ENCODE assay signal across 8 cellular contexts in genomic region chr1:153774780-153775431, GRCh38. TPM values are rescaled to one million over a fixed set of nuclear protein-coding genes. Genes with fewer than 3 reads are reported as not detected.
A peak's percentile ranks its signal among the peaks of the same experiment; 100 is the strongest.
DNase-seq lines count a peak whose midpoint lies in the region; ATAC-seq and TF ChIP-seq lines count a peak whose summit lies in the region.

SLC27A3 (plus strand) TSS chr1:153775407; CDS start chr1:153775498, 91 bp downstream.

- peak within 1 kb of the TSS; percentile 69 for H3K4me3 Mint-ChIP-seq in activated CD4-positive, alpha-beta T cell treated with anti-CD3 and anti-CD28 coated beads for 36 hours

- no peak for DNase-seq in activated CD4-positive, alpha-beta T cell treated with anti-CD3 and anti-CD28 coated beads for 36 hours
- DNase-seq in activated CD4-positive, alpha-beta T cell treated with anti-CD3 and anti-CD28 coated beads for 1 hour: no peak
- no peak for DNase-seq in OCI-LY7 (ENCODE audit: low spot score)
- no peak for DNase-seq in kidney epithelial cell (ENCODE audit: low read depth)
- peak; percentile 17 for DNase-seq in stimulated activated CD4-positive, alpha-beta T cell treated with anti-CD3 and anti-CD28 coated beads, Interleukin-4, amount 100 ng/mL, for 24 hours
- DNase-seq in H4 (ENCODE audit: low spot score): no peak

- H3K27me3 Mint-ChIP-seq in activated CD4-positive, alpha-beta T cell treated with anti-CD3 and anti-CD28 coated beads for 36 hours: no peaks in the 10 kb centered on the region

- BruUV-seq in OCI-LY7 (replicated peaks; lab: Mats Ljungman, UMichigan): no TSS peak

- peaks cover 14% of the 10 kb centered on the region for H3K4me1 Mint-ChIP-seq in activated CD4-positive, alpha-beta T cell treated with anti-CD3 and anti-CD28 coated beads for 36 hours

- H3K36me3 Mint-ChIP-seq in activated CD4-positive, alpha-beta T cell treated with anti-CD3 and anti-CD28 coated beads for 36 hours (ENCODE audit: low read depth): peaks cover 13% of the 10 kb centered on the region

- no peaks in the 10 kb centered on the region for H4K20me1 ChIP-seq in OCI-LY7 (ENCODE audit: insufficient read depth, low read length)

- H3K79me2 ChIP-seq in OCI-LY7 (ENCODE audit: insufficient read depth, low read depth, low read length): no peaks in the 10 kb centered on the region

- TF ChIP-seq CTCF in OCI-LY7 (conservative IDR thresholded peaks at IDR 0.05; ENCODE audit: low read length) (no peak), kidney epithelial cell (IDR thresholded peaks at IDR 0.05; ENCODE audit: insufficient read depth, low read length, poor library complexity, severe bottlenecking) (no peak)

- H2AFZ ChIP-seq in OCI-LY7 (ENCODE audit: low read length): peak within 1 kb of the TSS; percentile 37; the same call in 1 of the 2 replicates

- peak; percentile 54 for ATAC-seq in activated CD4-positive, alpha-beta T cell treated with anti-CD3 and anti-CD28 coated beads for 36 hours
- peak; percentile 19 for ATAC-seq in HG03135 (IDR thresholded peaks at IDR 0.05; ENCODE audit: unreplicated experiment)

- no peaks in the 10 kb centered on the region for H3K9me2 ChIP-seq in OCI-LY7 (ENCODE audit: insufficient read depth, low read length)

- CTCF ChIA-PET in activated CD4-positive, alpha-beta T cell treated with anti-CD3 and anti-CD28 coated beads for 36 hours (lab: Charles Lee): interaction anchor here (0.9 to 1.6 kb wide), 5 partner anchors 98 to 239 kb away, joined by 4 to 7 read pairs (median 5); partner anchors contain the start of genes JTB and S100A6
- CTCF ChIA-PET in OCI-LY7 (lab: Charles Lee; ENCODE audit: unreplicated experiment): no interaction called here

- H3K4me2 ChIP-seq in OCI-LY7 (ENCODE audit: low read length): peak within 1 kb of the TSS; percentile 84

- H3K36me3 ChIP-seq in OCI-LY7 (ENCODE audit: insufficient read depth, low read length) (peaks cover 38% of the 10 kb centered on the region), kidney epithelial cell (ENCODE audit: control insufficient read depth, insufficient read depth, low read length) (peaks cover 3% of the 10 kb centered on the region)

- H3K27me3 ChIP-seq in kidney epithelial cell (ENCODE audit: control insufficient read depth, insufficient read depth, low read length): no peaks in the 10 kb centered on the region

- H3K9me3 ChIP-seq in OCI-LY7 (ENCODE audit: low read length): no peaks in the 10 kb centered on the region

- POLR2A ChIA-PET in activated CD4-positive, alpha-beta T cell treated with anti-CD3 and anti-CD28 coated beads for 36 hours (lab: Charles Lee): interaction anchor here (0.9 to 1.6 kb wide), 2 partner anchors 10 to 215 kb away, joined by 3 to 13 read pairs; no protein-coding TSS in a partner anchor
- POLR2A ChIA-PET in OCI-LY7 (lab: Charles Lee): no interaction called here

- peaks cover 29% of the 10 kb centered on the region for H3K4me1 ChIP-seq in OCI-LY7 (ENCODE audit: insufficient read depth, low read length, poor library complexity, severe bottlenecking)

- H3K9me3 Mint-ChIP-seq in activated CD4-positive, alpha-beta T cell treated with anti-CD3 and anti-CD28 coated beads for 36 hours (ENCODE audit: low read depth): no peaks in the 10 kb centered on the region

- H3K27ac Mint-ChIP-seq in activated CD4-positive, alpha-beta T cell treated with anti-CD3 and anti-CD28 coated beads for 36 hours: no peak within 1 kb of the TSS

- H3K27ac ChIP-seq in OCI-LY7 (ENCODE audit: low read depth, low read length, poor library complexity, severe bottlenecking): no peak within 1 kb of the TSS
- H3K27ac ChIP-seq in cingulate gyrus (ENCODE audit: low read depth, low read length): peak within 1 kb of the TSS; percentile 74

- H3K4me3 ChIP-seq in OCI-LY7 (ENCODE audit: low read depth, low read length, poor library complexity, severe bottlenecking): peak within 1 kb of the TSS; percentile 63
- peak within 1 kb of the TSS; percentile 40 for H3K4me3 ChIP-seq in kidney epithelial cell (ENCODE audit: low read depth, low read length)

- intact Hi-C loops in activated CD4-positive, alpha-beta T cell treated with anti-CD3 and anti-CD28 coated beads for 36 hours (cut with DNase I, micrococcal nuclease): loop anchor here in 1 of 2 experiments (10.0 kb wide), 1 partner anchor 100 kb away; the partner anchor contains the start of genes ILF2 and NPR1
- intact Hi-C loops in OCI-LY7 (cut with micrococcal nuclease; ENCODE audit: unreplicated experiment): no loop called here

RNA-seq across cellular contexts. Expression of gene SLC27A3, which starts in this region (rescaled TPM):
- 1 to 10 TPM; 5.9 to 9.3 TPM for total RNA-seq in activated CD4-positive, alpha-beta T cell treated with anti-CD3 and anti-CD28 coated beads for 36 hours
- total RNA-seq in OCI-LY7 (2014; rRNA removed; shearing (Covaris generic)): 3.3 and 4.5 TPM in 2 replicates
- total RNA-seq in OCI-LY7 (2022) (7.7 and 10.2 TPM in 2 replicates), kidney epithelial cell (2.7 and 6.2 TPM in 2 replicates)
- 0.93 and 2.9 TPM in 2 replicates for total RNA-seq in H4 (2014; rRNA removed; shearing (Covaris generic))
